8 cellular contexts compared by ENCODE assay signal in the genomic region with DNA sequence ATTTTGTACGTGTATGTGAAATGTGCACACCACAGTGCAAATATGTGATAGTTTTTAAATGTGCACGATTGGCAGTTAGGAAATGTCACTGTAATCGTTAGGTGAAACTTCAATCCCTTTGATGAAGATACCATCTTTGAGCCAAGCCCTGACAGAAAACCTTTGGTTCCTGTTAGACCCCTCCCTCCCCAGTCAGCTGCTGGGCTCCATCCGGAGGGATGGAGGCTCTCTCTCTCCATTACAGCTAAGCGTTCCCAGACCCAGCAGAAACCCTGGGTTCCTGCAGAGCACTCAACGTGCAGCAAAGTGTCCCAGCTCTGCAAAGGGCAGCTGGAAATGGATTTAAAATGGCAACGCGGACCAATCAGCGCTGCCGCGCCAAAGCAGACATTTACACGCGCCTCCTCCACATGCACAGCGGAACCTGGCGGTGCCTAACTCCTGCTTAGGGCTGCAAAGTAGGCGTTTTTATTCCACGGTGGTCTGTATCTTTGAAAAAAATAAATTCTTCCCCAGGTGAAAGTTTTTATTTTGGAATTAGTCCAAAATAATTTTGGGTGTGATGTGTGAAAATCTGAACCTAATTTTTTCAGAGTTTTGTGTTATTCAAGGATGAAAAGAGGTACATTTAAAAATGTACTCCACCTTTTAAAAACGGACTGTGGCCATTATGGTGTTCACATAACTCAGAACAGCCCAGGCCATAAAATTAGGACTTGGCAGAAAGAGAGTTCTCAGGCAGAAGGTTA. TPM values are rescaled to one million over a fixed set of nuclear protein-coding genes. Genes with fewer than 3 reads are reported as not detected.
DNase-seq lines count a peak whose midpoint lies in the region; ATAC-seq and TF ChIP-seq lines count a peak whose summit lies in the region.

No MANE protein-coding gene starts in this region.

- POLR2A ChIA-PET in Caco-2 (lab: Charles Lee) = no interaction called here
- POLR2A ChIA-PET in IMR-90 (lab: Charles Lee; ENCODE audit: unreplicated experiment) = no interaction called here

- H3K27ac ChIP-seq in IMR-90 (ENCODE audit: insufficient read depth, low read length) = peak overlapping the region; percentile 99
- peak overlapping the region; percentile 87 for H3K27ac ChIP-seq in brain microvascular endothelial cell
- no peak overlapping the region for H3K27ac ChIP-seq in upper lobe of right lung

- H2BK120ac ChIP-seq in IMR-90 (ENCODE audit: low read depth, low read length) = peak overlapping the region; percentile 96

- peak overlapping the region; percentile 86 for H2BK20ac ChIP-seq in IMR-90 (ENCODE audit: low read depth, low read length)

- in situ Hi-C loops in IMR-90 (cut with MboI; ENCODE audit: low sequenced_read_pairs) (loop anchor here (10.0 kb wide), 2 partner anchors 218 to 508 kb away; no protein-coding TSS in a partner anchor), brain microvascular endothelial cell (cut with HindIII; ENCODE audit: low pct_ligation_motif_present, low sequenced_read_pairs) (no loop called here)

- peak overlapping the region; percentile 97 for H3K4me3 Mint-ChIP-seq in Caco-2 (ENCODE audit: unreplicated experiment)

- peak; percentile 47; the same call in 1 of the 2 replicates for TF ChIP-seq POLR2A in IMR-90 (IDR thresholded peaks at IDR 0.05; ENCODE audit: low read depth, low read length)

- peaks cover 10% of the 10 kb centered on the region; the same call in 1 of the 2 replicates for H3K4me1 ChIP-seq in Caco-2
- peaks cover 14% of the 10 kb centered on the region for H3K4me1 ChIP-seq in IMR-90 (ENCODE audit: control insufficient read depth, insufficient read depth, low read length)
- H3K4me1 ChIP-seq in upper lobe of right lung = peaks cover 17% of the 10 kb centered on the region

- no peaks in the 10 kb centered on the region for H3K9me3 Mint-ChIP-seq in Caco-2 (ENCODE audit: unreplicated experiment)

- no peak overlapping the region; the same call in 1 of the 2 replicates for H3K18ac ChIP-seq in IMR-90 (ENCODE audit: low read depth, low read length)

- H3K14ac ChIP-seq in IMR-90 (replicated peaks; ENCODE audit: low read depth, low read length) = peak overlapping the region; percentile 83

- BruUV-seq in Caco-2 (replicated peaks; lab: Mats Ljungman, UMichigan) = no TSS peak
- BruUV-seq in IMR-90 (replicated peaks; lab: Mats Ljungman, UMichigan) = no TSS peak

- TF ChIP-seq CTCF in Caco-2 (IDR thresholded peaks at IDR 0.05; ENCODE audit: insufficient read depth in 1 of 2, low read depth in 1 of 2, low read length in 1 of 2, severe bottlenecking in 1 of 2, unreplicated experiment in 1 of 2) = no peak
- TF ChIP-seq CTCF in IMR-90 (conservative IDR thresholded peaks at IDR 0.05; ENCODE audit: low read depth, low read length) = no peak
- peak; percentile 21 for TF ChIP-seq CTCF in brain microvascular endothelial cell (IDR thresholded peaks at IDR 0.05; ENCODE audit: low read depth, low read length, missing control alignments)
- no peak for TF ChIP-seq CTCF in upper lobe of right lung (IDR thresholded peaks at IDR 0.05)

- no CpG with 5 or more reads among the region's 18 CpGs for WGBS in IMR-90 (ENCODE audit: extremely low coverage in 2 of 2, insufficient read length in 1 of 2), 2 experiments

- H3K4me3 ChIP-seq in Caco-2 (ENCODE audit: low read depth, low read length) (peak overlapping the region; percentile 70), IMR-90 (ENCODE audit: insufficient read depth, low read depth, low read length) (peak overlapping the region; percentile 93), brain microvascular endothelial cell (ENCODE audit: low read depth, low read length) (peak overlapping the region; percentile 94), upper lobe of right lung (no peak overlapping the region)

- H3K27me3 ChIP-seq in Caco-2 (replicated peaks; ENCODE audit: control insufficient read depth, insufficient read depth, low read length) (no peaks in the 10 kb centered on the region), IMR-90 (ENCODE audit: control insufficient read depth, insufficient read depth, low read length) (no peaks in the 10 kb centered on the region), brain microvascular endothelial cell (replicated peaks) (no peaks in the 10 kb centered on the region), upper lobe of right lung (peaks cover 72% of the 10 kb centered on the region)

- H4K5ac ChIP-seq in IMR-90 (ENCODE audit: low read depth, low read length) = peak overlapping the region; percentile 4; the same call in 1 of the 2 replicates

- H3K23ac ChIP-seq in IMR-90 (ENCODE audit: low read depth, low read length) = peak overlapping the region; percentile 99

- dilution Hi-C loops in IMR-90 (cut with HindIII; ENCODE audit: low sequenced_read_pairs, unreplicated experiment) = no loop called here

- H3K56ac ChIP-seq in IMR-90 (ENCODE audit: extremely low read depth, insufficient read depth, low read length) = peak overlapping the region; percentile 74; the same call in 1 of the 2 replicates

- peak overlapping the region; percentile 94; the same call in 1 of the 2 replicates for H3K9ac ChIP-seq in IMR-90 (ENCODE audit: low read depth, low read length)

- H3K27me3 Mint-ChIP-seq in Caco-2 (ENCODE audit: insufficient read depth, unreplicated experiment) = no peaks in the 10 kb centered on the region

- peak overlapping the region; percentile 96 for H3K4ac ChIP-seq in IMR-90 (ENCODE audit: low read depth, low read length)

- H3K36me3 ChIP-seq in Caco-2 (ENCODE audit: control insufficient read depth, insufficient read depth, low read length) (no peaks in the 10 kb centered on the region), IMR-90 (ENCODE audit: control insufficient read depth, insufficient read depth, low read length) (peaks cover 1% of the 10 kb centered on the region; the same call in 1 of the 2 replicates), brain microvascular endothelial cell (replicated peaks) (peaks cover 21% of the 10 kb centered on the region), upper lobe of right lung (no peaks in the 10 kb centered on the region)

- peaks cover 5% of the 10 kb centered on the region for H3K4me1 Mint-ChIP-seq in Caco-2 (ENCODE audit: low read depth, unreplicated experiment)

- no peaks in the 10 kb centered on the region for H3K9me3 ChIP-seq in Caco-2
- no peaks in the 10 kb centered on the region for H3K9me3 ChIP-seq in IMR-90 (ENCODE audit: control insufficient read depth, insufficient read depth, low read length)
- H3K9me3 ChIP-seq in upper lobe of right lung = no peaks in the 10 kb centered on the region

- DNase-seq in Caco-2 (peak; percentile 75 to 87), IMR-90 (peak; percentile 79), brain microvascular endothelial cell (peak; percentile 69), left kidney (ENCODE audit: low read depth, low spot score) (peak; percentile 94), upper lobe of right lung (no peak), HCEC 1CT (no peak)

- peak overlapping the region; percentile 51; the same call in 1 of the 2 replicates for H4K91ac ChIP-seq in IMR-90 (ENCODE audit: insufficient read depth, low read depth, low read length)

- H2AK9ac ChIP-seq in IMR-90 (replicated peaks; ENCODE audit: low read depth, low read length, poor library complexity) = peak overlapping the region; percentile 71

- CTCF ChIA-PET in Caco-2 (lab: Charles Lee) (interaction anchor here (0.9 to 1.3 kb wide), 2 partner anchors 54 to 266 kb away, joined by 4 to 6 read pairs; no protein-coding TSS in a partner anchor), IMR-90 (lab: Yijun Ruan, JAX) (no interaction called here)

- ATAC-seq in IMR-90 (ENCODE audit: low read depth) = peak; percentile 25
- ATAC-seq in upper lobe of right lung = no peak
- ATAC-seq in GM18861 (IDR thresholded peaks at IDR 0.05; ENCODE audit: unreplicated experiment) = no peak
- ATAC-seq in GM18867 (IDR thresholded peaks at IDR 0.05; ENCODE audit: unreplicated experiment) = no peak

- H3K36me3 Mint-ChIP-seq in Caco-2 (ENCODE audit: insufficient read depth, unreplicated experiment) = peaks cover 20% of the 10 kb centered on the region

- no peak for TF ChIP-seq RAD21 in IMR-90 (IDR thresholded peaks at IDR 0.05; ENCODE audit: low read length)

- H2AFZ ChIP-seq in IMR-90 (replicated peaks; ENCODE audit: low read length, poor library complexity) = peak overlapping the region; percentile 75

- no peaks in the 10 kb centered on the region for H4K20me1 ChIP-seq in IMR-90 (ENCODE audit: insufficient read depth, low read length)

- H2AK5ac ChIP-seq in IMR-90 (ENCODE audit: low read depth, low read length) = peak overlapping the region; percentile 70

- H3K9me1 ChIP-seq in IMR-90 (ENCODE audit: insufficient read depth, low read length) = peaks cover 6% of the 10 kb centered on the region

- intact Hi-C loops in Caco-2 (cut with micrococcal nuclease; ENCODE audit: unreplicated experiment) (loop anchor here (2.0 to 5.0 kb wide), 3 partner anchors 81 to 264 kb away; no protein-coding TSS in a partner anchor), IMR-90 (cut with micrococcal nuclease) (loop anchor here (1.0 to 5.0 kb wide), 2 partner anchors 146 to 160 kb away; no protein-coding TSS in a partner anchor), upper lobe of right lung (cut with DNase I) (no loop called here)

- H3K79me1 ChIP-seq in IMR-90 (ENCODE audit: low read depth in 1 of 2, low read length in 2 of 2) = peaks cover 18 to 34% of the 10 kb centered on the region in 2 experiments

- peak overlapping the region; percentile 99 for H3K4me2 ChIP-seq in IMR-90 (ENCODE audit: low read depth, low read length)

- H2BK15ac ChIP-seq in IMR-90 (ENCODE audit: low read depth, low read length) = peak overlapping the region; percentile 90; the same call in 2 of the 3 replicates

- H3K27ac Mint-ChIP-seq in Caco-2 (ENCODE audit: unreplicated experiment) = peak overlapping the region; percentile 84

- H2BK5ac ChIP-seq in IMR-90 (ENCODE audit: low read depth, low read length, poor library complexity, severe bottlenecking) = peak overlapping the region; percentile 99

- peak overlapping the region; percentile 70 to 95 for H4K8ac ChIP-seq in IMR-90 (ENCODE audit: low read depth in 2 of 2, low read length in 2 of 2)

TF ChIP-seq in IMR-90, 13 proteins besides CTCF, POLR2A, EP300 and RAD21:
- peak; percentile 38; the same call in 1 of the 2 replicates for TF ChIP-seq MXI1 (IDR thresholded peaks at IDR 0.05; ENCODE audit: borderline replicate concordance, low read depth, low read length)
- no peak for TF ChIP-seq SMC3 (IDR thresholded peaks at IDR 0.05; ENCODE audit: low read depth, low read length)
TF ChIP-seq in IMR-90: peak in this region for 1.

RNA-seq across cellular contexts. Expression of a gene that starts 1.4 kb away (rescaled TPM):
- 36.7 and 38.8 TPM in 2 replicates for total RNA-seq in Caco-2 (2022)
- 72.4 and 130 TPM in 2 replicates for total RNA-seq in IMR-90 (2012; rRNA removed)
- polyA plus RNA-seq in IMR-90 (2012; rRNA removed) = 108 and 119 TPM in 2 replicates
- polyA plus RNA-seq in IMR-90 (2012; cell fraction: cytosol; rRNA removed) = 84.5 and 106 TPM in 2 replicates
- 141 and 145 TPM in 2 replicates for polyA plus RNA-seq in IMR-90 (2012; cell fraction: nucleus; rRNA removed; ENCODE audit: low replicate concordance)
- total RNA-seq in upper lobe of right lung = not detected

Comparison
In these comparisons a context has a peak if more than half of its experiments do, and no peak if none do; other contexts are left out.
1. DNase-seq: peak in Caco-2 (2 of 2), IMR-90 (single experiment), brain microvascular endothelial cell (single experiment) and left kidney (single experiment); none in upper lobe of right lung (single experiment) and HCEC 1CT (single experiment).
2. RNA of a gene that starts 1.4 kb away (total RNA-seq): 72.4 to 130 TPM in IMR-90 and 36.7 to 38.8 TPM in Caco-2; not detected in upper lobe of right lung (single experiment); every median in the first group is over 10 times any median in the second.